35 cellular contexts compared by ENCODE assay signal in genomic region chr17:14781123-14781522, GRCh38.
"Had no signal": no experiment of that assay in that cellular context is flagged by ENCODE, and none has a peak within 500 bp of the region (broad histone marks: within the 10 kb centered on the region; RNA-seq: fewer than 3 reads in every experiment).

No MANE protein-coding gene starts in this region.

- H3K4me1 Mint-ChIP-seq: activated CD4-positive, alpha-beta T cell treated with anti-CD3 and anti-CD28 coated beads, Interleukin-2, amount 10 ng/mL, durations not matched to agents 7 days and 5 days; activated naive CD4-positive, alpha-beta T cell treated with anti-CD3 and anti-CD28 coated beads, Interleukin-2, amount 50 U/mL, for 24 hours; activated T-helper 17 cell treated with anti-CD3 and anti-CD28 coated beads, Interleukin-2, amount 50 U/mL, for 72 hours; T-helper 17 cell had no signal

- H3K9me3 Mint-ChIP-seq: activated CD4-positive, alpha-beta T cell treated with anti-CD3 and anti-CD28 coated beads, Interleukin-2, amount 10 ng/mL, durations not matched to agents 7 days and 5 days; activated CD8-positive, alpha-beta T cell treated with anti-CD3 and anti-CD28 coated beads for 36 hours; activated naive CD4-positive, alpha-beta T cell treated with anti-CD3 and anti-CD28 coated beads for 36 hours; activated naive CD4-positive, alpha-beta T cell treated with anti-CD3 and anti-CD28 coated beads, Interleukin-2, amount 50 U/mL, for 24 hours; activated naive CD8-positive, alpha-beta T cell treated with anti-CD3 and anti-CD28 coated beads for 36 hours; activated naive CD8-positive, alpha-beta T cell treated with anti-CD3 and anti-CD28 coated beads, Interleukin-2, amount 50 U/mL, for 24 hours; activated T-cell treated with anti-CD3 and anti-CD28 coated beads, Interleukin-2, amount 50 U/mL, for 4 hours; activated T-helper 17 cell treated with anti-CD3 and anti-CD28 coated beads, Interleukin-2, amount 50 U/mL, for 72 hours; dendritic cell treated with granulocyte-macrophage colony-stimulating factor and Interleukin-4, amounts not matched to agents 40 ng/mL and 50 ng/mL, for 4 days; T-helper 2 cell treated with Interferon-gamma antibody and Interleukin-4, amounts not matched to agents 5 μg/mL and 100 μg/mL, for 36 hours had no signal

- ATAC-seq: activated CD8-positive, alpha-beta T cell treated with anti-CD3 and anti-CD28 coated beads for 36 hours; activated naive CD8-positive, alpha-beta T cell treated with anti-CD3 and anti-CD28 coated beads, Interleukin-2, amount 50 U/mL, for 24 hours; activated T-cell treated with anti-CD3 and anti-CD28 coated beads, Interleukin-2, amount 50 U/mL, for 4 hours; activated T-helper 17 cell treated with anti-CD3 and anti-CD28 coated beads, Interleukin-2, amount 50 U/mL, for 72 hours; body of pancreas; foreskin keratinocyte; gastrocnemius medialis; heart right ventricle; T-helper 17 cell had no signal

- H3K79me2 ChIP-seq: hepatocyte had no signal

- H3K27me3 Mint-ChIP-seq: activated CD4-positive, alpha-beta T cell treated with anti-CD3 and anti-CD28 coated beads, Interleukin-2, amount 10 ng/mL, durations not matched to agents 7 days and 5 days; activated CD8-positive, alpha-beta T cell treated with anti-CD3 and anti-CD28 coated beads for 36 hours; activated naive CD8-positive, alpha-beta T cell treated with anti-CD3 and anti-CD28 coated beads, Interleukin-2, amount 50 U/mL, for 24 hours; dendritic cell treated with granulocyte-macrophage colony-stimulating factor and Interleukin-4, amounts not matched to agents 40 ng/mL and 50 ng/mL, for 4 days had no signal

- H3K27ac Mint-ChIP-seq: activated CD4-positive, alpha-beta T cell treated with anti-CD3 and anti-CD28 coated beads, Interleukin-2, amount 10 ng/mL, durations not matched to agents 7 days and 5 days; activated CD8-positive, alpha-beta T cell treated with anti-CD3 and anti-CD28 coated beads for 36 hours; activated naive CD4-positive, alpha-beta T cell treated with anti-CD3 and anti-CD28 coated beads for 36 hours; activated naive CD4-positive, alpha-beta T cell treated with anti-CD3 and anti-CD28 coated beads, Interleukin-2, amount 50 U/mL, for 24 hours; activated naive CD8-positive, alpha-beta T cell treated with anti-CD3 and anti-CD28 coated beads for 36 hours; activated naive CD8-positive, alpha-beta T cell treated with anti-CD3 and anti-CD28 coated beads, Interleukin-2, amount 50 U/mL, for 24 hours; activated T-helper 17 cell treated with anti-CD3 and anti-CD28 coated beads, Interleukin-2, amount 50 U/mL, for 72 hours; dendritic cell treated with granulocyte-macrophage colony-stimulating factor and Interleukin-4, amounts not matched to agents 40 ng/mL and 50 ng/mL, for 4 days; T-helper 17 cell; T-helper 2 cell treated with Interferon-gamma antibody and Interleukin-4, amounts not matched to agents 5 μg/mL and 100 μg/mL, for 36 hours had no signal

- H3K4me2 ChIP-seq: hepatocyte had no signal

- H3K27ac ChIP-seq: adrenal gland, body of pancreas, breast epithelium, cardiac muscle cell, colonic mucosa, dorsolateral prefrontal cortex, esophagus muscularis mucosa, foreskin keratinocyte, gastrocnemius medialis, heart right ventricle, hepatocyte had no signal

- H3K4me3 ChIP-seq: adrenal gland, body of pancreas, breast epithelium, cardiac muscle cell, colonic mucosa, esophagus muscularis mucosa, gastrocnemius medialis, heart right ventricle, hepatocyte had no signal

- H3K36me3 Mint-ChIP-seq: activated naive CD4-positive, alpha-beta T cell treated with anti-CD3 and anti-CD28 coated beads, Interleukin-2, amount 50 U/mL, for 24 hours; activated naive CD8-positive, alpha-beta T cell treated with anti-CD3 and anti-CD28 coated beads for 36 hours had no signal

- H3K27me3 ChIP-seq: adrenal gland, body of pancreas, breast epithelium, cardiac muscle cell, colonic mucosa, foreskin keratinocyte, gastrocnemius medialis, hepatocyte had no signal

- DNase-seq: activated CD4-positive, alpha-beta T cell treated with anti-CD3 and anti-CD28 coated beads for 1 hour; activated CD4-positive, alpha-beta T cell treated with anti-CD3 and anti-CD28 coated beads for 4 hours; activated CD4-positive, alpha-beta T cell treated with anti-CD3 and anti-CD28 coated beads, Interleukin-2, amount 10 ng/mL, durations not matched to agents 7 days and 5 days; activated CD4-positive, alpha-beta T cell treated with anti-CD3 and anti-CD28 coated beads, Interleukin-2, amount 50 U/mL, for 48 hours; activated CD8-positive, alpha-beta memory T cell treated with anti-CD3 and anti-CD28 coated beads for 24 hours; activated CD8-positive, alpha-beta T cell treated with anti-CD3 and anti-CD28 coated beads for 36 hours; activated effector memory CD4-positive, alpha-beta T cell treated with anti-CD3 and anti-CD28 coated beads, Interleukin-2, amount 50 U/mL, for 16 hours; activated naive CD4-positive, alpha-beta T cell treated with anti-CD3 and anti-CD28 coated beads for 36 hours; activated naive CD8-positive, alpha-beta T cell treated with anti-CD3 and anti-CD28 coated beads for 36 hours; activated naive CD8-positive, alpha-beta T cell treated with anti-CD3 and anti-CD28 coated beads, Interleukin-2, amount 50 U/mL, for 24 hours; activated T-cell treated with anti-CD3 and anti-CD28 coated beads, Interleukin-2, amount 50 U/mL, for 4 hours; adrenal gland; amygdala; aorta; body of pancreas; central memory CD4-positive, alpha-beta T cell; cerebellar nuclear complex; colonic mucosa; dorsolateral prefrontal cortex; effector memory CD4-positive, alpha-beta T cell; erythroblast; foreskin keratinocyte; gastrocnemius medialis; heart right ventricle; T-helper 1 cell; T-helper 17 cell; T1000 had no signal

- H3K4me1 ChIP-seq: adrenal gland, body of pancreas, breast epithelium, colonic mucosa, esophagus muscularis mucosa, gastrocnemius medialis, heart right ventricle had no signal

- H3K9me3 ChIP-seq: adrenal gland, body of pancreas, breast epithelium, colonic mucosa, esophagus muscularis mucosa, gastrocnemius medialis, heart right ventricle had no signal

- H2AFZ ChIP-seq: hepatocyte had no signal

- H3K36me3 ChIP-seq: adrenal gland, breast epithelium, cardiac muscle cell, colonic mucosa, esophagus muscularis mucosa, gastrocnemius medialis, heart right ventricle had no signal

- H3K4me3 Mint-ChIP-seq: activated CD4-positive, alpha-beta T cell treated with anti-CD3 and anti-CD28 coated beads, Interleukin-2, amount 10 ng/mL, durations not matched to agents 7 days and 5 days; activated CD8-positive, alpha-beta T cell treated with anti-CD3 and anti-CD28 coated beads for 36 hours; activated naive CD4-positive, alpha-beta T cell treated with anti-CD3 and anti-CD28 coated beads for 36 hours; activated naive CD4-positive, alpha-beta T cell treated with anti-CD3 and anti-CD28 coated beads, Interleukin-2, amount 50 U/mL, for 24 hours; activated naive CD8-positive, alpha-beta T cell treated with anti-CD3 and anti-CD28 coated beads for 36 hours; activated naive CD8-positive, alpha-beta T cell treated with anti-CD3 and anti-CD28 coated beads, Interleukin-2, amount 50 U/mL, for 24 hours; activated T-cell treated with anti-CD3 and anti-CD28 coated beads, Interleukin-2, amount 50 U/mL, for 4 hours; activated T-helper 17 cell treated with anti-CD3 and anti-CD28 coated beads, Interleukin-2, amount 50 U/mL, for 72 hours; dendritic cell treated with granulocyte-macrophage colony-stimulating factor and Interleukin-4, amounts not matched to agents 40 ng/mL and 50 ng/mL, for 4 days; T-helper 17 cell; T-helper 2 cell treated with Interferon-gamma antibody and Interleukin-4, amounts not matched to agents 5 μg/mL and 100 μg/mL, for 36 hours had no signal
